Comparison of ENCODE assay signal across 1 cellular context in genomic region chr1:33022650-33023200, GRCh38.
TF ChIP-seq lines count a peak whose summit lies in the region.

No MANE protein-coding gene starts in this region.

TF ChIP-seq in K562, 482 proteins besides CTCF, POLR2A, EP300 and RAD21:
- TF ChIP-seq RB1 (IDR thresholded peaks at IDR 0.05; ENCODE audit: low read depth): 0 out of 2 replicates have a peak, but pooled peaks have one; percentile 20
- no peak for TF ChIP-seq ZNF175 (CRISPR knock-in tag; IDR thresholded peaks at IDR 0.05; ENCODE audit: low read depth)
- no peak for TF ChIP-seq E2F6 (IDR thresholded peaks at IDR 0.05; ENCODE audit: borderline replicate concordance in 1 of 2, extremely low read depth in 1 of 2, insufficient read depth in 1 of 2, insufficient read length in 1 of 2, low read depth in 1 of 2, low read length in 1 of 2, poor library complexity in 1 of 2, severe bottlenecking in 1 of 2)
- TF ChIP-seq FOXJ2 (tag; IDR thresholded peaks at IDR 0.05): no peak
- peak in 1 of 2 experiments; percentile 66; a peak in 2 of 4 replicates for TF ChIP-seq FOXA3 (CRISPR knock-in tag; conservative IDR thresholded peaks at IDR 0.05 in 1 of 2, IDR thresholded peaks at IDR 0.05 in 1 of 2)
- no peak for TF ChIP-seq CEBPG (CRISPR knock-in tag; IDR thresholded peaks at IDR 0.05)
- peak in 1 of 2 experiments; percentile 49; a peak in 1 of 4 replicates for TF ChIP-seq CEBPG (tag; conservative IDR thresholded peaks at IDR 0.05 in 1 of 2, IDR thresholded peaks at IDR 0.05 in 1 of 2)
- TF ChIP-seq HMBOX1 (IDR thresholded peaks at IDR 0.05): peak; percentile 48; the same call in 1 of the 2 replicates
- no peak for TF ChIP-seq ID3 (CRISPR knock-in tag; IDR thresholded peaks at IDR 0.05)
- TF ChIP-seq ID3 (tag; IDR thresholded peaks at IDR 0.05): no peak
- TF ChIP-seq TCF3 (CRISPR knock-in tag; IDR thresholded peaks at IDR 0.05): peak; percentile 26; the same call in 1 of the 2 replicates
- peak; percentile 58 for TF ChIP-seq ARID1B (IDR thresholded peaks at IDR 0.05)
- TF ChIP-seq CEBPB (tag; IDR thresholded peaks at IDR 0.05): peak; percentile 59
- TF ChIP-seq CBFA2T3 (IDR thresholded peaks at IDR 0.05): peak; percentile 31; the same call in 1 of the 2 replicates
- peak; percentile 62; the same call in 1 of the 2 replicates for TF ChIP-seq DPF2 (IDR thresholded peaks at IDR 0.05)
- TF ChIP-seq TEAD4 (IDR thresholded peaks at IDR 0.05; ENCODE audit: low read length): peak; percentile 53; the same call in 1 of the 2 replicates
- TF ChIP-seq TEAD4 (CRISPR knock-in tag; IDR thresholded peaks at IDR 0.05; ENCODE audit: borderline replicate concordance): no peak
- TF ChIP-seq ZNF444 (CRISPR knock-in tag; IDR thresholded peaks at IDR 0.05): no peak
- no peak for TF ChIP-seq ZNF318 (IDR thresholded peaks at IDR 0.05; ENCODE audit: borderline replicate concordance in 1 of 2, low read depth in 1 of 2)
- peak; percentile 33; the same call in 1 of the 2 replicates for TF ChIP-seq TAL1 (IDR thresholded peaks at IDR 0.05)
- peak; percentile 43; the same call in 1 of the 2 replicates for TF ChIP-seq SMARCA4 (IDR thresholded peaks at IDR 0.05)
